Comparison of ENCODE assay signal across 12 cellular contexts in genomic region chr2:46257476-46257875, GRCh38. TPM values are rescaled to one million over a fixed set of nuclear protein-coding genes. Genes with fewer than 3 reads are reported as not detected.
DNase-seq lines count a peak whose midpoint lies in the region; ATAC-seq, FAIRE-seq and TF ChIP-seq lines count a peak whose summit lies in the region.
"Had no signal": no experiment of that assay in that cellular context is flagged by ENCODE, and none has a peak within 500 bp of the region (broad histone marks: within the 10 kb centered on the region; RNA-seq: fewer than 3 reads in every experiment).

No MANE protein-coding gene starts in this region.

- TF ChIP-seq POLR2A in IMR-90 (IDR thresholded peaks at IDR 0.05; ENCODE audit: low read depth, low read length): no peak
- TF ChIP-seq POLR2A in endothelial cell of umbilical vein (IDR thresholded peaks at IDR 0.05; ENCODE audit: low read depth, low read length): no peak

- no peak overlapping the region for H3K18ac ChIP-seq in IMR-90 (ENCODE audit: low read depth, low read length)
- H3K18ac ChIP-seq in neuronal stem cell (ENCODE audit: low read length): no peak overlapping the region

- H2AK9ac ChIP-seq in IMR-90 (replicated peaks; ENCODE audit: low read depth, low read length, poor library complexity): no peak overlapping the region

- no peak overlapping the region for H3K56ac ChIP-seq in IMR-90 (ENCODE audit: extremely low read depth, insufficient read depth, low read length)

- H3K14ac ChIP-seq in IMR-90 (replicated peaks; ENCODE audit: low read depth, low read length) (no peak overlapping the region), neuronal stem cell (ENCODE audit: low read length) (no peak overlapping the region)

- H2BK5ac ChIP-seq in IMR-90 (ENCODE audit: low read depth, low read length, poor library complexity, severe bottlenecking): no peak overlapping the region
- H2BK5ac ChIP-seq in neuronal stem cell (ENCODE audit: low read length): no peak overlapping the region

- H3K4ac ChIP-seq in IMR-90 (ENCODE audit: low read depth, low read length) (no peak overlapping the region), neuronal stem cell (ENCODE audit: low read length) (no peak overlapping the region)

- peak overlapping the region; percentile 24 for H2AFZ ChIP-seq in IMR-90 (replicated peaks; ENCODE audit: low read length, poor library complexity)
- H2AFZ ChIP-seq in endothelial cell of umbilical vein (ENCODE audit: low read depth, low read length): no peak overlapping the region
- no peak overlapping the region for H2AFZ ChIP-seq in neuronal stem cell (ENCODE audit: low read length)

- ATAC-seq in IMR-90 (ENCODE audit: low read depth) (peak; percentile 92), GM19395 (IDR thresholded peaks at IDR 0.05; ENCODE audit: unreplicated experiment) (no peak)
- ATAC-seq: naive thymus-derived CD4-positive, alpha-beta T cell had no signal

- H3K9me3 ChIP-seq in IMR-90 (ENCODE audit: control insufficient read depth, insufficient read depth, low read length): peaks cover 2% of the 10 kb centered on the region; the same call in 1 of the 2 replicates
- H3K9me3 ChIP-seq in endothelial cell of umbilical vein (replicated peaks; ENCODE audit: control insufficient read depth, insufficient read depth, low read length): no peaks in the 10 kb centered on the region
- H3K9me3 ChIP-seq in skeletal muscle tissue (ENCODE audit: control insufficient read depth in 3 of 3, low read length in 3 of 3): no peaks in the 10 kb centered on the region
- H3K9me3 ChIP-seq in neuronal stem cell (replicated peaks in 1 of 2; ENCODE audit: control insufficient read depth in 2 of 2, insufficient read depth in 1 of 2, low read depth in 1 of 2, low read length in 2 of 2): no peaks in the 10 kb centered on the region

- no TSS peak for BruUV-seq in IMR-90 (replicated peaks; lab: Mats Ljungman, UMichigan)
- BruUV-seq in endothelial cell of umbilical vein (replicated peaks; lab: Mats Ljungman, UMichigan): no TSS peak

- no peaks in the 10 kb centered on the region for H3K79me2 ChIP-seq in endothelial cell of umbilical vein (ENCODE audit: control insufficient read depth, insufficient read depth, low read length)

- H2BK20ac ChIP-seq in IMR-90 (ENCODE audit: low read depth, low read length): no peak overlapping the region

- H3K4me2 ChIP-seq in IMR-90 (ENCODE audit: low read depth, low read length): no peak overlapping the region
- H3K4me2 ChIP-seq in endothelial cell of umbilical vein (ENCODE audit: insufficient read depth, low read length): peak overlapping the region; percentile 50
- H3K4me2 ChIP-seq in neuronal stem cell (ENCODE audit: insufficient read depth, low read length, poor library complexity, severe bottlenecking): no peak overlapping the region
- H3K4me2 ChIP-seq: KMS-11 had no signal

- H3K9ac ChIP-seq in IMR-90 (ENCODE audit: low read depth, low read length) (no peak overlapping the region), endothelial cell of umbilical vein (replicated peaks; ENCODE audit: extremely low read depth, insufficient read depth, low read length) (peak overlapping the region; percentile 12), skeletal muscle tissue (ENCODE audit: low read depth in 1 of 3, low read length in 3 of 3) (no peak overlapping the region), neuronal stem cell (ENCODE audit: low read depth, low read length, poor library complexity) (no peak overlapping the region)
- H3K9ac ChIP-seq: KMS-11 had no signal

- no peak overlapping the region for H2BK120ac ChIP-seq in IMR-90 (ENCODE audit: low read depth, low read length)
- H2BK120ac ChIP-seq in neuronal stem cell (ENCODE audit: low read depth, low read length): no peak overlapping the region

- no peak overlapping the region for H4K91ac ChIP-seq in IMR-90 (ENCODE audit: insufficient read depth, low read depth, low read length)
- no peak overlapping the region for H4K91ac ChIP-seq in neuronal stem cell (ENCODE audit: low read depth, low read length, poor library complexity)

- H3K9me1 ChIP-seq in IMR-90 (ENCODE audit: insufficient read depth, low read length) (0 out of 2 replicates have a peak, but pooled peaks cover 2% of the 10 kb centered on the region), endothelial cell of umbilical vein (replicated peaks; ENCODE audit: control insufficient read depth, extremely low read depth, insufficient read depth, low read length) (no peaks in the 10 kb centered on the region)

- FAIRE-seq in endothelial cell of umbilical vein (lab: Jason Lieb, UNC): peak; percentile 98

- no peaks in the 10 kb centered on the region for H3K79me1 ChIP-seq in IMR-90 (ENCODE audit: low read depth in 1 of 2, low read length in 2 of 2)
- no peaks in the 10 kb centered on the region for H3K79me1 ChIP-seq in neuronal stem cell (ENCODE audit: low read depth, low read length)

- no CpG with 5 or more reads among the region's 4 CpGs for whole genome bisulfite sequencing in IMR-90 (ENCODE audit: extremely low coverage in 2 of 2, insufficient read length in 1 of 2), 2 experiments
- WGBS in neuronal stem cell (ENCODE audit: extremely low coverage in 2 of 2, insufficient read length in 2 of 2, insufficient replicate concordance in 1 of 2), 2 donors: no CpG with 5 or more reads among the region's 4 CpGs

- H3K27me3 ChIP-seq in IMR-90 (ENCODE audit: control insufficient read depth, insufficient read depth, low read length) (peaks cover 16% of the 10 kb centered on the region), endothelial cell of umbilical vein (ENCODE audit: control insufficient read depth in 2 of 2, insufficient read depth in 2 of 2, low read length in 2 of 2) (no peaks in the 10 kb centered on the region), skeletal muscle tissue (ENCODE audit: control insufficient read depth in 3 of 3, insufficient read depth in 3 of 3, low read length in 3 of 3) (no peaks in the 10 kb centered on the region), neuronal stem cell (ENCODE audit: control insufficient read depth in 3 of 3, insufficient read depth in 3 of 3, low read depth in 1 of 3, low read length in 3 of 3) (peaks cover 0 to 8% (median 0%) of the 10 kb centered on the region in 3 experiments)

- dilution Hi-C loops in IMR-90 (cut with HindIII; ENCODE audit: low sequenced_read_pairs, unreplicated experiment) (no loop called here), endothelial cell of umbilical vein (cut with MboI; ENCODE audit: extremely low pct_ligation_motif_present, low sequenced_read_pairs) (no loop called here)

- H4K20me1 ChIP-seq in IMR-90 (ENCODE audit: insufficient read depth, low read length): no peaks in the 10 kb centered on the region
- no peaks in the 10 kb centered on the region for H4K20me1 ChIP-seq in endothelial cell of umbilical vein (replicated peaks; ENCODE audit: control insufficient read depth, extremely low read depth, insufficient read depth, low read length)

- TF ChIP-seq CTCF in IMR-90 (conservative IDR thresholded peaks at IDR 0.05; ENCODE audit: low read depth, low read length) (no peak), endothelial cell of umbilical vein (IDR thresholded peaks at IDR 0.05; ENCODE audit: extremely low read depth in 1 of 2, insufficient read depth in 1 of 2, low read depth in 1 of 2, low read length in 2 of 2) (no peak)

- in situ Hi-C loops in IMR-90 (cut with MboI; ENCODE audit: low sequenced_read_pairs): no loop called here

- H4K8ac ChIP-seq in IMR-90 (ENCODE audit: low read depth in 2 of 2, low read length in 2 of 2) (no peak overlapping the region), neuronal stem cell (ENCODE audit: low read depth, low read length) (no peak overlapping the region)

- H2AK5ac ChIP-seq in IMR-90 (ENCODE audit: low read depth, low read length): no peak overlapping the region
- H2AK5ac ChIP-seq in neuronal stem cell (ENCODE audit: low read depth, low read length): no peak overlapping the region

- H3K36me3 ChIP-seq in IMR-90 (ENCODE audit: control insufficient read depth, insufficient read depth, low read length) (no peaks in the 10 kb centered on the region), endothelial cell of umbilical vein (ENCODE audit: control insufficient read depth in 2 of 2, extremely low read depth in 1 of 2, insufficient read depth in 2 of 2, low read length in 2 of 2) (no peaks in the 10 kb centered on the region), skeletal muscle tissue (ENCODE audit: control insufficient read depth in 3 of 3, insufficient read depth in 3 of 3, low read length in 3 of 3) (no peaks in the 10 kb centered on the region), neuronal stem cell (replicated peaks in 1 of 2; ENCODE audit: control insufficient read depth in 2 of 2, insufficient read depth in 2 of 2, low read length in 2 of 2) (no peaks in the 10 kb centered on the region)

- H3K4me1 ChIP-seq in IMR-90 (ENCODE audit: control insufficient read depth, insufficient read depth, low read length) (peaks cover 7% of the 10 kb centered on the region; the same call in 1 of the 2 replicates), endothelial cell of umbilical vein (ENCODE audit: control insufficient read depth, extremely low read depth, insufficient read depth, low read length) (peaks cover 41% of the 10 kb centered on the region), skeletal muscle tissue (ENCODE audit: control insufficient read depth in 3 of 3, insufficient read depth in 3 of 3, low read length in 3 of 3) (peaks cover 3 to 10% (median 7%) of the 10 kb centered on the region in 3 donors), neuronal stem cell (ENCODE audit: control insufficient read depth in 2 of 2, insufficient read depth in 1 of 2, low read depth in 1 of 2, low read length in 2 of 2) (peaks cover 0 to 6% of the 10 kb centered on the region in 2 donors)

- intact Hi-C loops in IMR-90 (cut with micrococcal nuclease) (no loop called here), endothelial cell of umbilical vein (cut with micrococcal nuclease) (loop anchor here (1.0 kb wide), 2 partner anchors 9 to 16 kb away; no protein-coding TSS in a partner anchor)

- CTCF ChIA-PET in IMR-90 (lab: Yijun Ruan, JAX) (no interaction called here), endothelial cell of umbilical vein (lab: Charles Lee) (interaction anchor here (0.6 to 2.1 kb wide), 10 partner anchors 8 to 106 kb away, joined by 3 to 9 read pairs (median 4); partner anchors contain the start of gene EPAS1)

- H2BK12ac ChIP-seq in neuronal stem cell (ENCODE audit: low read length): no peak overlapping the region

- H3K27ac ChIP-seq in IMR-90 (ENCODE audit: insufficient read depth, low read length) (no peak overlapping the region), endothelial cell of umbilical vein (ENCODE audit: insufficient read depth, low read depth, low read length) (peak overlapping the region; percentile 64), skeletal muscle tissue (ENCODE audit: low read depth, low read length) (peak overlapping the region; percentile 11), neuronal stem cell (replicated peaks; ENCODE audit: low read length) (no peak overlapping the region)
- H3K27ac ChIP-seq: KMS-11 had no signal

- H3K4me3 ChIP-seq in IMR-90 (ENCODE audit: insufficient read depth, low read depth, low read length): no peak overlapping the region
- H3K4me3 ChIP-seq in endothelial cell of umbilical vein (replicated peaks in 1 of 3; ENCODE audit: insufficient read depth in 1 of 3, low read depth in 1 of 3, low read length in 3 of 3): no peak overlapping the region
- no peak overlapping the region for H3K4me3 ChIP-seq in skeletal muscle tissue (ENCODE audit: low read length in 3 of 3)
- H3K4me3 ChIP-seq in neuronal stem cell (ENCODE audit: low read length in 2 of 2): no peak overlapping the region

- TF ChIP-seq RAD21 in IMR-90 (IDR thresholded peaks at IDR 0.05; ENCODE audit: low read length): no peak

- POLR2A ChIA-PET in IMR-90 (lab: Charles Lee; ENCODE audit: unreplicated experiment): no interaction called here
- POLR2A ChIA-PET in endothelial cell of umbilical vein (lab: Charles Lee): interaction anchor here (0.9 to 1.4 kb wide), 2 partner anchors 13 to 40 kb away, joined by 3 to 4 read pairs; partner anchors contain the start of gene EPAS1

- DNase-seq in IMR-90: peak; percentile 78
- peak; percentile 63 for DNase-seq in NCI-H2196 treated with DMSO at 0.1 percent for 48 hours (lab: John Stamatoyannopoulos, UW; ENCODE audit: unreplicated experiment)
- peak; percentile 95 for DNase-seq in endothelial cell of umbilical vein (ENCODE audit: low read depth, low spot score)
- no peak for DNase-seq in HuH-7 (ENCODE audit: low spot score)
- no peak for DNase-seq in stimulated activated CD4-positive, alpha-beta T cell treated with anti-CD3 and anti-CD28 coated beads, Interleukin-2, amount 100 ng/mL, for 48 hours
- DNase-seq in neuronal stem cell (ENCODE audit: low spot score): no peak
- DNase-seq: activated CD4-positive, alpha-beta T cell treated with anti-CD3 and anti-CD28 coated beads, Interleukin-2, amount 50 U/mL, for 4 hours; naive thymus-derived CD4-positive, alpha-beta T cell; stimulated activated CD4-positive, alpha-beta T cell treated with anti-CD3 and anti-CD28 coated beads, Interleukin-4, amount 100 ng/mL, for 1 hour had no signal

- no peak overlapping the region for H3K23ac ChIP-seq in IMR-90 (ENCODE audit: low read depth, low read length)
- no peak overlapping the region for H3K23ac ChIP-seq in neuronal stem cell (ENCODE audit: low read depth, low read length, poor library complexity)

- H4K5ac ChIP-seq in IMR-90 (ENCODE audit: low read depth, low read length): no peak overlapping the region

- no peak overlapping the region for H2BK15ac ChIP-seq in IMR-90 (ENCODE audit: low read depth, low read length)
- H2BK15ac ChIP-seq in neuronal stem cell (ENCODE audit: low read length): no peak overlapping the region

RNA-seq across cellular contexts. Expression of gene EPAS1, which starts 39.7 kb away (rescaled TPM):
- total RNA-seq in IMR-90 (2012; rRNA removed) (21.9 and 40.7 TPM in 2 replicates), endothelial cell of umbilical vein (374 and 397 TPM in 2 replicates), skeletal muscle tissue (13.6 TPM)
- polyA plus RNA-seq in IMR-90 (2012; rRNA removed) (103 and 120 TPM in 2 replicates), endothelial cell of umbilical vein (214 and 229 TPM in 2 replicates)
- 117 and 156 TPM in 2 replicates for polyA plus RNA-seq in IMR-90 (2012; cell fraction: cytosol; rRNA removed)
- 108 and 158 TPM in 2 replicates for polyA plus RNA-seq in IMR-90 (2012; cell fraction: nucleus; rRNA removed; ENCODE audit: low replicate concordance)
- polyA plus RNA-seq in endothelial cell of umbilical vein (2011; cell fraction: cytosol; rRNA removed): 316 and 329 TPM in 2 replicates
- 257 and 293 TPM in 2 replicates for polyA plus RNA-seq in endothelial cell of umbilical vein (2011; cell fraction: nucleus; rRNA removed)
- polyA plus RNA-seq in endothelial cell of umbilical vein (2012): 294 and 311 TPM in 2 replicates
- 334 and 376 TPM in 2 replicates for polyA minus RNA-seq in endothelial cell of umbilical vein
- 84.9 TPM for polyA minus RNA-seq in endothelial cell of umbilical vein (2011; cell fraction: cytosol; rRNA and poly(A)+ RNA removed)
- 192 and 214 TPM in 2 replicates for polyA minus RNA-seq in endothelial cell of umbilical vein (2011; cell fraction: nucleus; rRNA and poly(A)+ RNA removed)
- polyA plus RNA-seq in neuronal stem cell (2013, experiment 1 of 2): 0.24 TPM
- 0.19 TPM for polyA plus RNA-seq in neuronal stem cell (2013, experiment 2 of 2)

Comparison
In these comparisons a context has a peak if more than half of its experiments do, and no peak if none do; other contexts are left out.
1. DNase-seq: peak in IMR-90 (single experiment), NCI-H2196 treated with DMSO at 0.1 percent for 48 hours (single experiment) and endothelial cell of umbilical vein (single experiment); none in HuH-7 (single experiment), stimulated activated CD4-positive, alpha-beta T cell treated with anti-CD3 and anti-CD28 coated beads, Interleukin-2, amount 100 ng/mL, for 48 hours (0 of 2) and neuronal stem cell (single experiment).
2. H3K27ac ChIP-seq: peak in endothelial cell of umbilical vein (single experiment) and skeletal muscle tissue (single experiment); none in IMR-90 (single experiment) and neuronal stem cell (single experiment).